11 cellular contexts compared by ENCODE assay signal in genomic region chr3:30656624-30657141, GRCh38. TPM values are rescaled to one million over a fixed set of nuclear protein-coding genes. Genes with fewer than 3 reads are reported as not detected.
DNase-seq lines count a peak whose midpoint lies in the region; ATAC-seq, FAIRE-seq and TF ChIP-seq lines count a peak whose summit lies in the region.
"Had no signal": no experiment of that assay in that cellular context is flagged by ENCODE, and none has a peak within 500 bp of the region (broad histone marks: within the 10 kb centered on the region; RNA-seq: fewer than 3 reads in every experiment).

No MANE protein-coding gene starts in this region.

- no peak for TF ChIP-seq POLR2A in tibial nerve (IDR thresholded peaks at IDR 0.05)
- TF ChIP-seq POLR2A in GM12892 (IDR thresholded peaks at IDR 0.05; ENCODE audit: low read depth, low read length), result no peak

- no peak for FAIRE-seq in GM12892 (lab: Jason Lieb, UNC)

- H3K9me3 ChIP-seq in right atrium auricular region (no peaks in the 10 kb centered on the region), T-helper 17 cell (ENCODE audit: control insufficient read depth, low read length, poor library complexity, severe bottlenecking) (no peaks in the 10 kb centered on the region), tibial nerve (no peaks in the 10 kb centered on the region)

- H3K36me3 ChIP-seq in right atrium auricular region (peaks cover 77% of the 10 kb centered on the region), tibial nerve (peaks cover 0 to 69% (median 4%) of the 10 kb centered on the region in 3 donors)

- H3K27me3 ChIP-seq in right atrium auricular region (no peaks in the 10 kb centered on the region), layer of hippocampus (ENCODE audit: control insufficient read depth, insufficient read depth, low read length) (no peaks in the 10 kb centered on the region), tibial nerve (no peaks in the 10 kb centered on the region)

- TF ChIP-seq EP300 in tibial nerve (IDR thresholded peaks at IDR 0.05), result no peak

- H3K4me3 Mint-ChIP-seq in T-helper 17 cell, result peak overlapping the region; percentile 28

- no peaks in the 10 kb centered on the region for H3K27me3 Mint-ChIP-seq in T-helper 17 cell

- no peak overlapping the region for H3K4me3 ChIP-seq in right atrium auricular region
- H3K4me3 ChIP-seq in tibial nerve, result no peak overlapping the region

- intact Hi-C loops in left cardiac atrium (cut with DNase I), result no loop called here

- peak overlapping the region; percentile 99 for H3K27ac Mint-ChIP-seq in T-helper 17 cell

- H3K27ac ChIP-seq in right atrium auricular region (peak overlapping the region; percentile 8 to 77), layer of hippocampus (ENCODE audit: low read depth, low read length) (peak overlapping the region; percentile 48), tibial nerve (peak overlapping the region in 3 of 4 donors; percentile 71 to 87 (median 82))

- H3K4me1 Mint-ChIP-seq in T-helper 17 cell, result peaks cover 76% of the 10 kb centered on the region

- TF ChIP-seq CTCF in right atrium auricular region (IDR thresholded peaks at IDR 0.05) (no peak), tibial nerve (IDR thresholded peaks at IDR 0.05) (no peak)

- DNase-seq in right atrium auricular region (ENCODE audit: low spot score) (no peak), left cardiac atrium (no peak), T-helper 17 cell (no peak), tibial nerve (ENCODE audit: low spot score in 2 of 2) (no peak), GM12892 (ENCODE audit: insufficient read length) (no peak)
- no peak for DNase-seq in NK-92 treated with Interleukin-12 subunit alpha and Interleukin-12 subunit beta, amount 100 ng/mL, for 24 hours (lab: John Stamatoyannopoulos, UW)
- DNase-seq: islet precursor cell, NCI-H446 treated with DMSO at 0.1 percent for 48 hours, nucleus accumbens had no signal

- H3K4me1 ChIP-seq in right atrium auricular region (peaks cover 0 to 82% of the 10 kb centered on the region in 2 donors), tibial nerve (peaks cover 3 to 85% (median 81%) of the 10 kb centered on the region in 4 donors)

- H3K36me3 Mint-ChIP-seq in T-helper 17 cell (ENCODE audit: low read depth), result peaks cover 14% of the 10 kb centered on the region

- ATAC-seq in left cardiac atrium, result no peak
- ATAC-seq in T-helper 17 cell, result no peak
- no peak for ATAC-seq in GM21825 (IDR thresholded peaks at IDR 0.05; ENCODE audit: unreplicated experiment)

- 84 to 85% methylated on average over 3 of the region's 3 CpGs for WGBS in tibial nerve, 2 donors

RNA-seq across cellular contexts. Expression of gene TGFBR2, which starts 50.3 kb away (rescaled TPM):
- total RNA-seq in right atrium auricular region (100 to 1,000 TPM; 205 to 210 TPM), left cardiac atrium (100 to 1,000 TPM; 234 to 243 TPM), T-helper 17 cell (10 to 100 TPM; 58.4 to 74.5 TPM), tibial nerve (100 to 1,000 TPM; 338 to 406 (median 350) TPM)
- 0.15 TPM for polyA plus RNA-seq in GM12892 (2012; ENCODE audit: missing spikeins)
